8 cellular contexts compared by ENCODE assay signal in the genomic region with DNA sequence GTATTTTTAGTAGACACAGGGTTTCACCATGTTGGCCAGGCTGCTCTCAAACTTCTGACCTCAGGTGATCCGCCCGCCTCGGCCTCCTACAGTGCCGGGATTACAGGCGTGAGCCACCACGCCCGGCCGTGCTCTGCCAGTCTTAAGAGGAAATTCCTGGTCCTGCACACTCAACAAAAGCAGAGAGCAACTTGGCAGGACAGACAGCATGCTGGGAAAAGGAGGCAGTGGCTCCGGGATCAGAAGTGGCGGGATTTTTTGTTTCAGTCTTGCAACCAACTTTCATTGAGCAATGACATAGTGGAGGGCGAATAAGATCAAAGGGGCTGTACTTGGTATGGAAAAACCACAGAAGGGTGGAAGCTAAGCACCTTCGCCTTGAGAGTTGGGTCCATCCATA. TPM values are rescaled to one million over a fixed set of nuclear protein-coding genes. Genes with fewer than 3 reads are reported as not detected.
DNase-seq lines count a peak whose midpoint lies in the region; ATAC-seq and TF ChIP-seq lines count a peak whose summit lies in the region.

No MANE protein-coding gene starts in this region.

- ATAC-seq in HG02610 (IDR thresholded peaks at IDR 0.05; ENCODE audit: unreplicated experiment) (no peak), GM18511 (IDR thresholded peaks at IDR 0.05; ENCODE audit: unreplicated experiment) (no peak)

- H3K27ac ChIP-seq in ACC112 (ENCODE audit: low read depth, low read length) (peak overlapping the region; percentile 89), HEK293 (ENCODE audit: extremely low read depth, low read depth, low read length) (no peak overlapping the region)
- H3K27ac ChIP-seq in effector memory CD4-positive, alpha-beta T cell (ENCODE audit: insufficient read depth, low read length, poor library complexity, severe bottlenecking), result no peak overlapping the region

- H3K4me1 ChIP-seq in ACC112 (ENCODE audit: control insufficient read depth, insufficient read depth, low read length, unreplicated experiment), result peaks cover 39% of the 10 kb centered on the region
- peaks cover 6% of the 10 kb centered on the region; the same call in 1 of the 2 replicates for H3K4me1 ChIP-seq in HEK293 (ENCODE audit: control insufficient read depth, insufficient read depth, low read length)
- H3K4me1 ChIP-seq in effector memory CD4-positive, alpha-beta T cell (ENCODE audit: control insufficient read depth, insufficient read depth, low read length, poor library complexity, severe bottlenecking), result peaks cover 27% of the 10 kb centered on the region

- DNase-seq in cardiac fibroblast (ENCODE audit: low read depth in 2 of 2), result peak; percentile 83 to 86
- DNase-seq in mucosa of gallbladder (ENCODE audit: low spot score), result peak; percentile 29
- no peak for DNase-seq in cerebellum (ENCODE audit: low spot score)
- DNase-seq in effector memory CD4-positive, alpha-beta T cell, result no peak

- CTCF ChIA-PET in HEK293 (lab: Yijun Ruan, JAX), result interaction anchor here (0.7 to 1.2 kb wide), 3 partner anchors 34 to 825 kb away, joined by 3 to 8 read pairs (median 3); no protein-coding TSS in a partner anchor

- no peak for TF ChIP-seq CTCF in HEK293 (tag by site-specific recombination; IDR thresholded peaks at IDR 0.05)
- TF ChIP-seq CTCF in cardiac fibroblast (IDR thresholded peaks at IDR 0.05; ENCODE audit: low read depth, low read length), result no peak

- no peaks in the 10 kb centered on the region for H3K9me3 ChIP-seq in HEK293 (ENCODE audit: control insufficient read depth, insufficient read depth, low read depth, low read length)
- no peaks in the 10 kb centered on the region for H3K9me3 ChIP-seq in effector memory CD4-positive, alpha-beta T cell (ENCODE audit: control insufficient read depth, low read length)

- H3K4me3 ChIP-seq in ACC112 (ENCODE audit: low read depth, low read length) (peak overlapping the region; percentile 95), HEK293 (ENCODE audit: low read depth, low read length) (no peak overlapping the region), cardiac fibroblast (replicated peaks in 1 of 2; ENCODE audit: low read depth in 2 of 2, low read length in 2 of 2) (peak overlapping the region; percentile 80 to 89)
- H3K4me3 ChIP-seq in effector memory CD4-positive, alpha-beta T cell (ENCODE audit: insufficient read depth, low read depth, low read length, poor library complexity, severe bottlenecking), result no peak overlapping the region

- H3K36me3 ChIP-seq in ACC112 (ENCODE audit: insufficient read depth, low read length) (peaks cover 15% of the 10 kb centered on the region; the same call in 1 of the 2 replicates), HEK293 (ENCODE audit: control insufficient read depth in 2 of 2, insufficient read depth in 1 of 2, low read length in 2 of 2) (peaks cover 2 to 40% of the 10 kb centered on the region in 2 experiments)
- no peaks in the 10 kb centered on the region for H3K36me3 ChIP-seq in effector memory CD4-positive, alpha-beta T cell (ENCODE audit: control insufficient read depth, insufficient read depth, low read length)

- peaks cover 54% of the 10 kb centered on the region for H3K79me2 ChIP-seq in ACC112 (ENCODE audit: control insufficient read depth, insufficient read depth, low read length, unreplicated experiment)

- H2AFZ ChIP-seq in ACC112 (ENCODE audit: low read length, unreplicated experiment), result no peak overlapping the region

- no peaks in the 10 kb centered on the region for H3K27me3 ChIP-seq in ACC112 (ENCODE audit: insufficient read depth, low read length)
- H3K27me3 ChIP-seq in effector memory CD4-positive, alpha-beta T cell (replicated peaks; ENCODE audit: control insufficient read depth, insufficient read depth, low read length, poor library complexity, severe bottlenecking), result no peaks in the 10 kb centered on the region

- POLR2A ChIA-PET in HEK293 (lab: Yijun Ruan, JAX), result interaction anchor here (0.7 kb wide), 2 partner anchors 22 to 336 kb away, joined by 4 to 7 read pairs; no protein-coding TSS in a partner anchor

TF ChIP-seq in HEK293, 187 proteins besides CTCF, POLR2A, EP300 and RAD21:
- TF ChIP-seq ZNF626 (tag by site-specific recombination; IDR thresholded peaks at IDR 0.05), result no peak
- TF ChIP-seq ZNF138 (tag by site-specific recombination; IDR thresholded peaks at IDR 0.05; ENCODE audit: borderline replicate concordance), result no peak
- peak; percentile 78; the same call in 1 of the 2 replicates for TF ChIP-seq KLF7 (tag by site-specific recombination; IDR thresholded peaks at IDR 0.05; ENCODE audit: borderline replicate concordance)
- TF ChIP-seq YY2 (tag by site-specific recombination; IDR thresholded peaks at IDR 0.05), result no peak
- no peak for TF ChIP-seq OVOL3 (tag by site-specific recombination; IDR thresholded peaks at IDR 0.05)
- no peak for TF ChIP-seq ZBTB21 (tag by site-specific recombination; IDR thresholded peaks at IDR 0.05)
- TF ChIP-seq ZNF600 (tag by site-specific recombination; IDR thresholded peaks at IDR 0.05), result peak; percentile 54; the same call in 1 of the 2 replicates
- peak; percentile 89 for TF ChIP-seq KLF1 (tag by site-specific recombination; IDR thresholded peaks at IDR 0.05)
- peak; percentile 37 for TF ChIP-seq ZIC2 (tag by site-specific recombination; IDR thresholded peaks at IDR 0.05)
- TF ChIP-seq ZNF423 (tag by site-specific recombination; IDR thresholded peaks at IDR 0.05), result peak; percentile 14; the same call in 1 of the 2 replicates
- peak; percentile 9; the same call in 1 of the 2 replicates for TF ChIP-seq ZNF629 (tag by site-specific recombination; IDR thresholded peaks at IDR 0.05)

RNA-seq across cellular contexts. Expression of a gene that starts 2.1 kb away (rescaled TPM):
- total RNA-seq in mucosa of gallbladder (51.0 TPM), cerebellum (25.1 TPM)

RNA-seq across cellular contexts. Expression of a gene that starts 56.8 kb away (rescaled TPM):
- 48.9 TPM for total RNA-seq in mucosa of gallbladder
- 34.7 TPM for total RNA-seq in cerebellum

Comparison
In these comparisons a context has a peak if more than half of its experiments do, and no peak if none do; other contexts are left out.
1. H3K4me3 ChIP-seq: peak in ACC112 (single experiment) and cardiac fibroblast (2 of 2); none in HEK293 (single experiment) and effector memory CD4-positive, alpha-beta T cell (single experiment).
2. DNase-seq: peak in cardiac fibroblast (2 of 2) and mucosa of gallbladder (single experiment); none in cerebellum (single experiment) and effector memory CD4-positive, alpha-beta T cell (0 of 3).